ENCODE assay signal across 20 cellular contexts in the genomic region with DNA sequence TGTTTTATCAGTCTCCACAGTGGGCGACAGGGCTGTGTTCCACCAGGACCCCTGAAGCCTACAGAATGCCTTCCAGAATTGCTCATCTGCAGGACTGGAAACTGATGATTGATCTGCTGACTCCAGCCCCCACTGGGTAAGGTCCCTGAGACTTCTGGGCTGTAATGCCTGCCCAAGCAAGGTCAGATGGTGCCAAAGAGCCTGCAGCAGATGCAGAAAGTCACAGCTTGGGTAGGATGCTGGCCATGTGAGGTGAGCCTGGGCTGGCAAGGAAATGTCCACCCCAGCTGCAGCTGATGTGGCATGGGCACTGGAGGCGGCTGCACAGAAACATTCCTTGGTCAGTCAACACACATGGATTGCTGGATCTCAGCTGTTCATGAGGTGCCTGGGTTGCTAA.
"Had no signal": no experiment of that assay in that cellular context is flagged by ENCODE, and none has a peak within 500 bp of the region (broad histone marks: within the 10 kb centered on the region; RNA-seq: fewer than 3 reads in every experiment).

No MANE protein-coding gene starts in this region.

- H3K27ac Mint-ChIP-seq: activated naive CD4-positive, alpha-beta T cell treated with anti-CD3 and anti-CD28 coated beads, Interleukin-2, amount 10 ng/mL, durations not matched to agents 7 days and 5 days; activated T-cell treated with anti-CD3 and anti-CD28 coated beads, Interleukin-2, amount 50 U/mL, for 72 hours had no signal

- H3K9me3 Mint-ChIP-seq: activated naive CD4-positive, alpha-beta T cell treated with anti-CD3 and anti-CD28 coated beads, Interleukin-2, amount 10 ng/mL, durations not matched to agents 7 days and 5 days; activated T-cell treated with anti-CD3 and anti-CD28 coated beads, Interleukin-2, amount 50 U/mL, for 72 hours; naive B cell had no signal

- H3K27ac ChIP-seq: gastrocnemius medialis, right lobe of liver, testis, vagina had no signal

- H3K4me1 ChIP-seq: right lobe of liver, testis, vagina had no signal

- ATAC-seq: activated T-cell treated with anti-CD3 and anti-CD28 coated beads, Interleukin-2, amount 50 U/mL, for 72 hours; esophagus mucosa; gastrocnemius medialis; right lobe of liver had no signal

- H3K27me3 ChIP-seq: gastrocnemius medialis, right lobe of liver, testis, vagina had no signal

- DNase-seq: activated CD4-positive, alpha-beta T cell treated with anti-CD3 and anti-CD28 coated beads for 1 hour; activated CD4-positive, alpha-beta T cell treated with anti-CD3 and anti-CD28 coated beads, Interleukin-2, amount 50 U/mL, for 1 hour; activated effector memory CD4-positive, alpha-beta T cell treated with anti-CD3 and anti-CD28 coated beads, Interleukin-2, amount 50 U/mL, for 16 hours; activated T-cell treated with anti-CD3 and anti-CD28 coated beads, Interleukin-2, amount 50 U/mL, for 72 hours; amygdala; cerebellar nuclear complex; effector CD8-positive, alpha-beta T cell; gastrocnemius medialis; hippocampal formation; naive B cell; occipital lobe; small intestine; stimulated activated naive CD4-positive, alpha-beta T cell; T-helper 9 cell; testis; trophoblast cell had no signal

- H3K4me3 ChIP-seq: gastrocnemius medialis, right lobe of liver, testis, vagina had no signal

- H3K36me3 Mint-ChIP-seq: activated naive CD4-positive, alpha-beta T cell treated with anti-CD3 and anti-CD28 coated beads, Interleukin-2, amount 10 ng/mL, durations not matched to agents 7 days and 5 days; naive B cell had no signal

- H3K4me3 Mint-ChIP-seq: activated naive CD4-positive, alpha-beta T cell treated with anti-CD3 and anti-CD28 coated beads, Interleukin-2, amount 10 ng/mL, durations not matched to agents 7 days and 5 days; activated T-cell treated with anti-CD3 and anti-CD28 coated beads, Interleukin-2, amount 50 U/mL, for 72 hours had no signal

- H3K36me3 ChIP-seq: gastrocnemius medialis, right lobe of liver, vagina had no signal

- H3K9me3 ChIP-seq: gastrocnemius medialis, right lobe of liver, testis, vagina had no signal
